Comparison of ENCODE assay signal across 9 cellular contexts in the genomic region with DNA sequence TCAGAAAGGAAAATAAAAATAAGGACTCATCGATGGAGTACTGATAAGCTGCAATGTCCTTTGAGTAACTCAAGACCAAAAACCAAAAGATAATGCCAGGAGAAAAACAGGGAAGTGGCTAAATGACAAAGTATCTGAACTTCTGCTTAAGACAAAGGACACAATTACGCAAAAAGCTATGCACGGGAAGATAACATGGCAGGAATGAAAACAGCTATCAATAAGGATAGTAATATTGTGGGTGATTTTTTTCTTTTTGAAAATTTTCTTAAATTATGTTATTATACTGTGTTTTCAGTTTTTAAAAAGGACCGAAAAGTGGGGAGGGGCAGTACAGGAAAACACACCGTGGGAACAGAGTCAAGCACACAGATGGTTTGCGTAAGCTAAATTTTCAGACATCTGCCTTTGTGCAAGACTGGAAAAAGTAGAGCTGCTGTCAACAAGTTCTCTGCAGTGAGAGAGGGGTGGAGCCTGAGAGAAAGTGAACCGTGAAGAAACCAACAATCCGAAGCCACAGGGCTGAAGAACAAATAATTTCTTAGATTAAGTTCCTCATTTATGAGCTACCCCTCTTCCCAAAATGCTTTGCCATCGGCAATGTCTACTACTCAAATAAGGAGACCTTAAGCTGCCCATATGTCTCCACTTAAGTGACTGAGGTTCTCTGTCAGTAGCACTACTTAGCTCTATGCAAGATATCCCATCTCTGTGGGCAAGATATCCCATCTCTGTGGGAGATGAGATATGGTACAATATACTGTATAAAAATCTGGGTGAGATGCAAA.
DNase-seq lines count a peak whose midpoint lies in the region; ATAC-seq and TF ChIP-seq lines count a peak whose summit lies in the region.
"Had no signal": no experiment of that assay in that cellular context is flagged by ENCODE, and none has a peak within 500 bp of the region (broad histone marks: within the 10 kb centered on the region; RNA-seq: fewer than 3 reads in every experiment).

No MANE protein-coding gene starts in this region.

- H3K27me3 ChIP-seq in effector memory CD4-positive, alpha-beta T cell (replicated peaks; ENCODE audit: control insufficient read depth, insufficient read depth, low read length, poor library complexity, severe bottlenecking) = no peaks in the 10 kb centered on the region

- no peak for TF ChIP-seq CTCF in HFFc6 (IDR thresholded peaks at IDR 0.05)

- H3K36me3 Mint-ChIP-seq in naive B cell = peaks cover 4 to 16% of the 10 kb centered on the region in 2 donors
- peaks cover 11% of the 10 kb centered on the region; the same call in 1 of the 2 replicates for H3K36me3 Mint-ChIP-seq in HFFc6 (ENCODE audit: low read depth)

- H3K4me1 ChIP-seq in effector memory CD4-positive, alpha-beta T cell (ENCODE audit: control insufficient read depth, insufficient read depth, low read length, poor library complexity, severe bottlenecking) = peaks cover 25% of the 10 kb centered on the region

- H3K36me3 ChIP-seq in effector memory CD4-positive, alpha-beta T cell (ENCODE audit: control insufficient read depth, insufficient read depth, low read length) = no peaks in the 10 kb centered on the region

- H3K27ac ChIP-seq in effector memory CD4-positive, alpha-beta T cell (ENCODE audit: insufficient read depth, low read length, poor library complexity, severe bottlenecking) = peak overlapping the region; percentile 46
- H3K27ac ChIP-seq: KMS-11 had no signal

- H3K27me3 Mint-ChIP-seq in naive B cell (no peaks in the 10 kb centered on the region), HFFc6 (ENCODE audit: insufficient read depth) (no peaks in the 10 kb centered on the region)

- H3K9me3 Mint-ChIP-seq in naive B cell (peaks cover 0 to 9% (median 3%) of the 10 kb centered on the region in 7 donors), HFFc6 (no peaks in the 10 kb centered on the region)

- H3K27ac Mint-ChIP-seq in naive B cell = peak overlapping the region; percentile 91 to 99 (median 95)
- no peak overlapping the region for H3K27ac Mint-ChIP-seq in HFFc6

- peaks cover 69 to 96% (median 78%) of the 10 kb centered on the region in 3 donors for H3K4me1 Mint-ChIP-seq in naive B cell
- peaks cover 34% of the 10 kb centered on the region for H3K4me1 Mint-ChIP-seq in HFFc6 (ENCODE audit: low read depth)

- H3K4me3 ChIP-seq in effector memory CD4-positive, alpha-beta T cell (ENCODE audit: insufficient read depth, low read depth, low read length, poor library complexity, severe bottlenecking) = no peak overlapping the region

- peak; percentile 87 for DNase-seq in CD1c-positive myeloid dendritic cell (ENCODE audit: extremely low spot score)
- DNase-seq in T follicular helper cell (ENCODE audit: low read depth) = peak; percentile 44
- peak in 2 of 3 donors; percentile 7 to 12 for DNase-seq in effector memory CD4-positive, alpha-beta T cell
- DNase-seq in naive B cell = peak; percentile 91
- DNase-seq in D341Med (ENCODE audit: low spot score) = no peak
- no peak for DNase-seq in HFFc6

- no peaks in the 10 kb centered on the region for H3K9me3 ChIP-seq in effector memory CD4-positive, alpha-beta T cell (ENCODE audit: control insufficient read depth, low read length)

- ATAC-seq in GM19043 (IDR thresholded peaks at IDR 0.05; ENCODE audit: low read depth, unreplicated experiment) (peak; percentile 54), HG03175 (IDR thresholded peaks at IDR 0.05; ENCODE audit: unreplicated experiment) (peak; percentile 80), naive B cell (ENCODE audit: low read depth in 2 of 2) (peak; percentile 81 to 84)

- H3K4me3 Mint-ChIP-seq in naive B cell (peak overlapping the region; percentile 56 to 89 (median 78)), HFFc6 (no peak overlapping the region; the same call in 1 of the 2 replicates)

Comparison
In these comparisons a context has a peak if more than half of its experiments do, and no peak if none do; other contexts are left out.
1. DNase-seq: peak in CD1c-positive myeloid dendritic cell (single experiment), T follicular helper cell (single experiment), effector memory CD4-positive, alpha-beta T cell (2 of 3) and naive B cell (single experiment); none in D341Med (single experiment) and HFFc6 (single experiment).
2. Peak in every context shown above with its lines, with median percentiles within 50 percentile points of each other: ATAC-seq.